2 cellular contexts compared by ENCODE assay signal in the genomic region with DNA sequence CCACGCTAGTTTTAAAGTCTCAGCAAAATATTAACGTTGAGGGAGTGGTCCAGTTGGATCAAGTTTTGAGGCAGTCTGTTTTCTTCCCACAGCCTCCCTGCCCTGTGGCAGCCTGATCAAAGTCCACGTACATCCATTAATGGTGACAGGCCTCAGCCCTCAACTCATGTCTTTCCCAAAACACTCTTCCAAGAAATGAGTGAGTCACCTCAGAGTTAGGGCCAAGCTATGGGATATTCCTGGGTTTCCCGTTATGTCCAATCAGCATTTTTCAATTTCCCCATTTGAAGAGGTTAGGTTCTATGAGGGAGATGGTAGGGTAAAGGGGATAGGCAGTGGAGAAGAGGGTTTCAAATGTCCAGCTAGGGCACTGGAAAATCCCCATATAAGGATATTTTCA.
A peak's percentile ranks its signal among the peaks of the same experiment; 100 is the strongest.
TF ChIP-seq lines count a peak whose summit lies in the region.

No MANE protein-coding gene starts in this region.

TF ChIP-seq in HepG2, 621 proteins besides CTCF, POLR2A, EP300 and RAD21:
- TF ChIP-seq MAFK (conservative IDR thresholded peaks at IDR 0.05 in 1 of 2, IDR thresholded peaks at IDR 0.05 in 1 of 2; ENCODE audit: low read length in 2 of 2) (peak; percentile 79 to 83), GTF3A (CRISPR knock-in tag; conservative IDR thresholded peaks at IDR 0.05) (no peak), MAFF (IDR thresholded peaks at IDR 0.05; ENCODE audit: low read depth, low read length) (peak; percentile 82)

TF ChIP-seq in K562, 482 proteins besides CTCF, POLR2A, EP300 and RAD21:
- TF ChIP-seq C11orf30 (IDR thresholded peaks at IDR 0.05; ENCODE audit: low read depth) = peak; percentile 79
- TF ChIP-seq MAFF (IDR thresholded peaks at IDR 0.05; ENCODE audit: low read length) = peak; percentile 63
- TF ChIP-seq MAFG (tag; conservative IDR thresholded peaks at IDR 0.05) = peak; percentile 68
- TF ChIP-seq ZNF316 (IDR thresholded peaks at IDR 0.05) = peak; percentile 81
- TF ChIP-seq, protein P1, sequence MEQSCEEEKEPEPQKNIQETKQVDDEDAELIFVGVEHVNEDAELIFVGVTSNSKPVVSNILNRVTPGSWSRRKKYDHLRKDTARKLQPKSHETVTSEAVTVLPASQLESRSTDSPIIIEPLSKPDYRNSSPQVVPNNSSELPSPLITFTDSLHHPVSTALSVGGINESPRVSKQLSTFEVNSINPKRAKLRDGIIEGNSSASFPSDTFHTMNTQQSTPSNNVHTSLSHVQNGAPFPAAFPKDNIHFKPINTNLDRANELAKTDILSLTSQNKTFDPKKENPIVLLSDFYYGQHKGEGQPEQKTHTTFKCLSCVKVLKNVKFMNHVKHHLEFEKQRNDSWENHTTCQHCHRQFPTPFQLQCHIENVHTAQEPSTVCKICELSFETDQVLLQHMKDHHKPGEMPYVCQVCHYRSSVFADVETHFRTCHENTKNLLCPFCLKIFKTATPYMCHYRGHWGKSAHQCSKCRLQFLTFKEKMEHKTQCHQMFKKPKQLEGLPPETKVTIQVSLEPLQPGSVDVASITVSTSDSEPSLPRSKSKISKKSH (CRISPR knock-in tag; IDR thresholded peaks at IDR 0.05) = no peak
- peak; percentile 66 for TF ChIP-seq MAFK (IDR thresholded peaks at IDR 0.05; ENCODE audit: low read length)
